2 cellular contexts compared by ENCODE assay signal in the genomic region with DNA sequence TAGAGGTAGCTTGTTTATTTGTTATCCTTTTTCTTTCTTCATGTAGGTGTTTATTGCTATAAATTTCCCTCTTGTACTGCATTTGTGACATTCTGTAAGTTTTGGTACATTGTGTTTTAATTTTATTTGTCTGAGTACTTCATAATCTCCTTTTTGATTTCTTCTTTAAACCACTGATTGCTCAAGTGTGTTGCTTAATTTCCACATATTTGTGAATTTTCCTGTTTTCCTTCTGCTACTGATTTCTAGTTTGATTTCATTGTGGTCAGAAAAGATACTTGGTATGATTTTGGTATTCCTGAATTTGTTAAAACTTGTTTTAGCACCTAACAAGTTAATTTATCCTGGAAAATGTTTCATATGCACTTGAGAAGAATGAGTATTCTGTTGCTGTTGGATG.
TF ChIP-seq lines count a peak whose summit lies in the region.

No MANE protein-coding gene starts in this region.

TF ChIP-seq in IMR-90, 13 proteins besides CTCF, POLR2A, EP300 and RAD21:
- TF ChIP-seq CEBPB (IDR thresholded peaks at IDR 0.05; ENCODE audit: low read depth, low read length) (0 out of 2 replicates have a peak, but pooled peaks have one; percentile 1), RCOR1 (IDR thresholded peaks at IDR 0.05; ENCODE audit: insufficient replicate concordance, low read length) (no peak)

TF ChIP-seq in WTC11, 78 proteins besides CTCF, POLR2A, EP300 and RAD21:
- no peak for TF ChIP-seq FOXJ3 (CRISPR knock-in tag; IDR thresholded peaks at IDR 0.05; ENCODE audit: borderline replicate concordance)
- TF ChIP-seq SMAD3 (CRISPR knock-in tag; IDR thresholded peaks at IDR 0.05; ENCODE audit: borderline replicate concordance), result no peak
- TF ChIP-seq TEAD4 (CRISPR knock-in tag; IDR thresholded peaks at IDR 0.05), result no peak
- TF ChIP-seq ZNF396 (CRISPR knock-in tag; IDR thresholded peaks at IDR 0.05; ENCODE audit: borderline replicate concordance), result no peak
- TF ChIP-seq, protein P1, sequence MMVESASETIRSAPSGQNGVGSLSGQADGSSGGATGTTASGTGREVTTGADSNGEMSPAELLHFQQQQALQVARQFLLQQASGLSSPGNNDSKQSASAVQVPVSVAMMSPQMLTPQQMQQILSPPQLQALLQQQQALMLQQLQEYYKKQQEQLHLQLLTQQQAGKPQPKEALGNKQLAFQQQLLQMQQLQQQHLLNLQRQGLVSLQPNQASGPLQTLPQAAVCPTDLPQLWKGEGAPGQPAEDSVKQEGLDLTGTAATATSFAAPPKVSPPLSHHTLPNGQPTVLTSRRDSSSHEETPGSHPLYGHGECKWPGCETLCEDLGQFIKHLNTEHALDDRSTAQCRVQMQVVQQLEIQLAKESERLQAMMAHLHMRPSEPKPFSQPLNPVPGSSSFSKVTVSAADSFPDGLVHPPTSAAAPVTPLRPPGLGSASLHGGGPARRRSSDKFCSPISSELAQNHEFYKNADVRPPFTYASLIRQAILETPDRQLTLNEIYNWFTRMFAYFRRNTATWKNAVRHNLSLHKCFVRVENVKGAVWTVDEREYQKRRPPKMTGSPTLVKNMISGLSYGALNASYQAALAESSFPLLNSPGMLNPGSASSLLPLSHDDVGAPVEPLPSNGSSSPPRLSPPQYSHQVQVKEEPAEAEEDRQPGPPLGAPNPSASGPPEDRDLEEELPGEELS (CRISPR knock-in tag; IDR thresholded peaks at IDR 0.05), result no peak
- no peak for TF ChIP-seq OVOL2 (CRISPR knock-in tag; IDR thresholded peaks at IDR 0.05; ENCODE audit: borderline replicate concordance)
- TF ChIP-seq, protein P2, sequence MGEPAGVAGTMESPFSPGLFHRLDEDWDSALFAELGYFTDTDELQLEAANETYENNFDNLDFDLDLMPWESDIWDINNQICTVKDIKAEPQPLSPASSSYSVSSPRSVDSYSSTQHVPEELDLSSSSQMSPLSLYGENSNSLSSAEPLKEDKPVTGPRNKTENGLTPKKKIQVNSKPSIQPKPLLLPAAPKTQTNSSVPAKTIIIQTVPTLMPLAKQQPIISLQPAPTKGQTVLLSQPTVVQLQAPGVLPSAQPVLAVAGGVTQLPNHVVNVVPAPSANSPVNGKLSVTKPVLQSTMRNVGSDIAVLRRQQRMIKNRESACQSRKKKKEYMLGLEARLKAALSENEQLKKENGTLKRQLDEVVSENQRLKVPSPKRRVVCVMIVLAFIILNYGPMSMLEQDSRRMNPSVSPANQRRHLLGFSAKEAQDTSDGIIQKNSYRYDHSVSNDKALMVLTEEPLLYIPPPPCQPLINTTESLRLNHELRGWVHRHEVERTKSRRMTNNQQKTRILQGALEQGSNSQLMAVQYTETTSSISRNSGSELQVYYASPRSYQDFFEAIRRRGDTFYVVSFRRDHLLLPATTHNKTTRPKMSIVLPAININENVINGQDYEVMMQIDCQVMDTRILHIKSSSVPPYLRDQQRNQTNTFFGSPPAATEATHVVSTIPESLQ (CRISPR knock-in tag; IDR thresholded peaks at IDR 0.05), result no peak
- TF ChIP-seq, protein P3, sequence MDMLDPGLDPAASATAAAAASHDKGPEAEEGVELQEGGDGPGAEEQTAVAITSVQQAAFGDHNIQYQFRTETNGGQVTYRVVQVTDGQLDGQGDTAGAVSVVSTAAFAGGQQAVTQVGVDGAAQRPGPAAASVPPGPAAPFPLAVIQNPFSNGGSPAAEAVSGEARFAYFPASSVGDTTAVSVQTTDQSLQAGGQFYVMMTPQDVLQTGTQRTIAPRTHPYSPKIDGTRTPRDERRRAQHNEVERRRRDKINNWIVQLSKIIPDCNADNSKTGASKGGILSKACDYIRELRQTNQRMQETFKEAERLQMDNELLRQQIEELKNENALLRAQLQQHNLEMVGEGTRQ (CRISPR knock-in tag; IDR thresholded peaks at IDR 0.05), result no peak
- TF ChIP-seq NFE2L1 (CRISPR knock-in tag; IDR thresholded peaks at IDR 0.05), result no peak
- TF ChIP-seq, protein P4, sequence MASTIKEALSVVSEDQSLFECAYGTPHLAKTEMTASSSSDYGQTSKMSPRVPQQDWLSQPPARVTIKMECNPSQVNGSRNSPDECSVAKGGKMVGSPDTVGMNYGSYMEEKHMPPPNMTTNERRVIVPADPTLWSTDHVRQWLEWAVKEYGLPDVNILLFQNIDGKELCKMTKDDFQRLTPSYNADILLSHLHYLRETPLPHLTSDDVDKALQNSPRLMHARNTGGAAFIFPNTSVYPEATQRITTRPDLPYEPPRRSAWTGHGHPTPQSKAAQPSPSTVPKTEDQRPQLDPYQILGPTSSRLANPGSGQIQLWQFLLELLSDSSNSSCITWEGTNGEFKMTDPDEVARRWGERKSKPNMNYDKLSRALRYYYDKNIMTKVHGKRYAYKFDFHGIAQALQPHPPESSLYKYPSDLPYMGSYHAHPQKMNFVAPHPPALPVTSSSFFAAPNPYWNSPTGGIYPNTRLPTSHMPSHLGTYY (CRISPR knock-in tag; IDR thresholded peaks at IDR 0.05), result no peak
- no peak for TF ChIP-seq ZNF423 (CRISPR knock-in tag; IDR thresholded peaks at IDR 0.05)
- TF ChIP-seq TCF7 (CRISPR knock-in tag; IDR thresholded peaks at IDR 0.05; ENCODE audit: low read depth), result no peak
